ENCODE assay signal across 1 cellular context in genomic region chr11:67530282-67530592, GRCh38.
TF ChIP-seq lines count a peak whose summit lies in the region.

No MANE protein-coding gene starts in this region.

TF ChIP-seq in HepG2, 621 proteins besides CTCF, POLR2A, EP300 and RAD21:
- no peak for TF ChIP-seq SNAPC4 (CRISPR knock-in tag; IDR thresholded peaks at IDR 0.05)
- no peak for TF ChIP-seq ZNF343 (CRISPR knock-in tag; IDR thresholded peaks at IDR 0.05)
- TF ChIP-seq SMYD3 (CRISPR knock-in tag; IDR thresholded peaks at IDR 0.05): no peak
- TF ChIP-seq ZNF629 (CRISPR knock-in tag; conservative IDR thresholded peaks at IDR 0.05): 0 out of 2 replicates have a peak, but pooled peaks have one; percentile 28
- TF ChIP-seq ZNF335 (CRISPR knock-in tag; IDR thresholded peaks at IDR 0.05): no peak
- TF ChIP-seq ZNF644 (CRISPR knock-in tag; IDR thresholded peaks at IDR 0.05; ENCODE audit: low read depth): no peak
TF ChIP-seq in HepG2: peak in this region for 1.
